In genomic region chr14:23431486-23431885, GRCh38 we compare ENCODE assay signal across 1 cellular context.
TF ChIP-seq lines count a peak whose summit lies in the region.

No MANE protein-coding gene starts in this region.

TF ChIP-seq in HepG2, 621 proteins besides CTCF, POLR2A, EP300 and RAD21:
- TF ChIP-seq ZNF572 (CRISPR knock-in tag; IDR thresholded peaks at IDR 0.05) (no peak), ZNF333 (CRISPR knock-in tag; IDR thresholded peaks at IDR 0.05; ENCODE audit: borderline replicate concordance) (0 out of 2 replicates have a peak, but pooled peaks have one; percentile 28)
